ENCODE assay signal across 17 cellular contexts in genomic region chr13:47087841-47088240, GRCh38.
A peak's percentile ranks its signal among the peaks of the same experiment; 100 is the strongest.
DNase-seq lines count a peak whose midpoint lies in the region; ATAC-seq lines count a peak whose summit lies in the region.
"Had no signal": no experiment of that assay in that cellular context is flagged by ENCODE, and none has a peak within 500 bp of the region (broad histone marks: within the 10 kb centered on the region; RNA-seq: fewer than 3 reads in every experiment).

No MANE protein-coding gene starts in this region.

- peaks cover 3 to 6% of the 10 kb centered on the region in 2 donors for H3K4me1 Mint-ChIP-seq in stimulated activated naive B cell treated with anti-CD40 and anti-IgM and Interleukin-4, amounts not matched to agents 10 μg/mL and 1 μg/mL and 100 μg/mL, for 72 hours

- H3K36me3 Mint-ChIP-seq in stimulated activated naive B cell treated with anti-CD40 and anti-IgM and Interleukin-4, amounts not matched to agents 10 μg/mL and 1 μg/mL and 100 μg/mL, for 72 hours = no peaks in the 10 kb centered on the region
- H3K36me3 Mint-ChIP-seq in activated naive CD4-positive, alpha-beta T cell treated with anti-CD3 and anti-CD28 coated beads, Interleukin-2, amount 50 U/mL, for 72 hours = no peaks in the 10 kb centered on the region
- H3K36me3 Mint-ChIP-seq: brain had no signal

- peak; percentile 65 to 80 for ATAC-seq in stimulated activated naive B cell treated with anti-CD40 and anti-IgM and Interleukin-4, amounts not matched to agents 10 μg/mL and 1 μg/mL and 100 μg/mL, for 72 hours (replicated peaks)
- no peak for ATAC-seq in GM21381 (IDR thresholded peaks at IDR 0.05; ENCODE audit: unreplicated experiment)
- no peak for ATAC-seq in activated naive CD4-positive, alpha-beta T cell treated with anti-CD3 and anti-CD28 coated beads, Interleukin-2, amount 50 U/mL, for 72 hours
- ATAC-seq: left colon had no signal

- peak; percentile 83 for DNase-seq in ELR (ENCODE audit: low read depth)
- peak; percentile 63 for DNase-seq in RPMI7951 (ENCODE audit: low read depth)
- peak; percentile 56 for DNase-seq in fibroblast of peridontal ligament (ENCODE audit: extremely low read depth)
- DNase-seq in stimulated activated naive B cell treated with anti-CD40 and anti-IgM and Interleukin-4, amounts not matched to agents 10 μg/mL and 1 μg/mL and 100 μg/mL, for 72 hours = no peak
- DNase-seq in SW480 (ENCODE audit: low spot score) = no peak
- no peak for DNase-seq in activated naive CD4-positive, alpha-beta T cell treated with anti-CD3 and anti-CD28 coated beads, Interleukin-2, amount 50 U/mL, for 72 hours (ENCODE audit: low spot score in 2 of 2)
- no peak for DNase-seq in activated gamma-delta T cell (lab: John Stamatoyannopoulos, UW)
- DNase-seq: activated CD4-positive, alpha-beta T cell treated with anti-CD3 and anti-CD28 coated beads for 4 hours; activated naive CD4-positive, alpha-beta T cell treated with Interleukin-2 at 50 U/mL for 16 hours; left colon; NCI-H2029 treated with DMSO at 0.1 percent for 48 hours; NCI-H524; occipital lobe; sigmoid colon; stimulated activated CD4-positive, alpha-beta T cell treated with anti-CD3 and anti-CD28 coated beads, Interleukin-4, amount 100 ng/mL, for 24 hours had no signal

- no peak overlapping the region for H3K27ac Mint-ChIP-seq in stimulated activated naive B cell treated with anti-CD40 and anti-IgM and Interleukin-4, amounts not matched to agents 10 μg/mL and 1 μg/mL and 100 μg/mL, for 72 hours
- no peak overlapping the region for H3K27ac Mint-ChIP-seq in activated naive CD4-positive, alpha-beta T cell treated with anti-CD3 and anti-CD28 coated beads, Interleukin-2, amount 50 U/mL, for 72 hours

- peaks cover 0 to 8% of the 10 kb centered on the region in 2 donors for H3K27me3 Mint-ChIP-seq in stimulated activated naive B cell treated with anti-CD40 and anti-IgM and Interleukin-4, amounts not matched to agents 10 μg/mL and 1 μg/mL and 100 μg/mL, for 72 hours
- H3K27me3 Mint-ChIP-seq: brain had no signal

- H3K9me3 Mint-ChIP-seq in stimulated activated naive B cell treated with anti-CD40 and anti-IgM and Interleukin-4, amounts not matched to agents 10 μg/mL and 1 μg/mL and 100 μg/mL, for 72 hours = no peaks in the 10 kb centered on the region
- H3K9me3 Mint-ChIP-seq in activated naive CD4-positive, alpha-beta T cell treated with anti-CD3 and anti-CD28 coated beads, Interleukin-2, amount 50 U/mL, for 72 hours = no peaks in the 10 kb centered on the region
- H3K9me3 Mint-ChIP-seq: brain had no signal

- no peak overlapping the region for H3K4me3 Mint-ChIP-seq in stimulated activated naive B cell treated with anti-CD40 and anti-IgM and Interleukin-4, amounts not matched to agents 10 μg/mL and 1 μg/mL and 100 μg/mL, for 72 hours
- H3K4me3 Mint-ChIP-seq: brain had no signal

Comparison
In these comparisons a context has a peak if more than half of its experiments do, and no peak if none do; other contexts are left out.
1. DNase-seq: peak in ELR (single experiment), RPMI7951 (single experiment) and fibroblast of peridontal ligament (single experiment); none in stimulated activated naive B cell treated with anti-CD40 and anti-IgM and Interleukin-4, amounts not matched to agents 10 μg/mL and 1 μg/mL and 100 μg/mL, for 72 hours (single experiment), SW480 (single experiment), activated naive CD4-positive, alpha-beta T cell treated with anti-CD3 and anti-CD28 coated beads, Interleukin-2, amount 50 U/mL, for 72 hours (0 of 2) and activated gamma-delta T cell (single experiment).
2. ATAC-seq: peak in stimulated activated naive B cell treated with anti-CD40 and anti-IgM and Interleukin-4, amounts not matched to agents 10 μg/mL and 1 μg/mL and 100 μg/mL, for 72 hours (2 of 2); none in GM21381 (single experiment) and activated naive CD4-positive, alpha-beta T cell treated with anti-CD3 and anti-CD28 coated beads, Interleukin-2, amount 50 U/mL, for 72 hours (0 of 2).